Comparison of ENCODE assay signal across 23 cellular contexts in the genomic region with DNA sequence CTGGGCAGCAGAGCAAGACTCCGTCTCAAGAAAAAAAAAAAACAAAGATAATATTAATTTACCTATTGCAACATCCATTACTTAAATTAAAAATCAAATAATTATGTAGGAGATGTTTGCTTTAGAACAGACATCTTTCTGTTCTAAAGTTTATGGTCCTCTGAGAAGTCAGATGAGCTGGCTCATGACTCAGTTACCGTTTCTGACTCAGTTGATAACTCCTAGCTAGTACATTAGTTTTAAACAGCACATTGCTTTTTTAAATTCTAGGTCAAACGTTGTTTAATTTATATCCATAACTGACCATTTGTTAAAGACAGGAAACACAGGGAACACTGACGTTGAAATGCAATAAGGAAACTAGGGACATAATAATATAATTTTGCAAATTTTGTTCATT.
"Had no signal": no experiment of that assay in that cellular context is flagged by ENCODE, and none has a peak within 500 bp of the region (broad histone marks: within the 10 kb centered on the region; RNA-seq: fewer than 3 reads in every experiment).

No MANE protein-coding gene starts in this region.

- DNase-seq: activated CD4-positive, alpha-beta T cell treated with anti-CD3 and anti-CD28 coated beads for 36 hours; activated CD4-positive, alpha-beta T cell treated with anti-CD3 and anti-CD28 coated beads, Interleukin-2, amount 50 U/mL, for 4 hours; activated CD8-positive, alpha-beta memory T cell treated with anti-CD3 and anti-CD28 coated beads, Interleukin-2, amount 50 U/mL, for 48 hours; activated naive CD4-positive, alpha-beta T cell treated with anti-CD3 and anti-CD28 coated beads for 36 hours; activated naive CD8-positive, alpha-beta T cell treated with anti-CD3 and anti-CD28 coated beads, Interleukin-2, amount 10 ng/mL, durations not matched to agents 7 days and 5 days; activated T-cell treated with anti-CD3 and anti-CD28 coated beads, Interleukin-2, amount 50 U/mL, for 48 hours; amygdala; foreskin keratinocyte; immature natural killer cell; kidney glomerular epithelial cell; left ventricle myocardium inferior; naive thymus-derived CD8-positive, alpha-beta T cell; posterior cingulate gyrus; right lobe of liver; stimulated activated CD4-positive, alpha-beta T cell treated with anti-CD3 and anti-CD28 coated beads, Interleukin-2, amount 100 ng/mL, for 48 hours; stimulated activated naive CD4-positive, alpha-beta T cell; testis; trophoblast cell; uterus had no signal

- ATAC-seq: activated CD4-positive, alpha-beta T cell treated with anti-CD3 and anti-CD28 coated beads for 36 hours; foreskin keratinocyte; naive thymus-derived CD8-positive, alpha-beta T cell; right lobe of liver; WTC11 had no signal

- H3K9ac ChIP-seq: neural progenitor cell had no signal

- H3K27ac Mint-ChIP-seq: activated CD4-positive, alpha-beta T cell treated with anti-CD3 and anti-CD28 coated beads for 36 hours; activated naive CD4-positive, alpha-beta T cell treated with anti-CD3 and anti-CD28 coated beads for 36 hours; activated naive CD8-positive, alpha-beta T cell treated with anti-CD3 and anti-CD28 coated beads, Interleukin-2, amount 10 ng/mL, durations not matched to agents 7 days and 5 days; immature natural killer cell; mesothelial cell of epicardium; naive thymus-derived CD8-positive, alpha-beta T cell; neural progenitor cell; WTC11 had no signal

- H3K36me3 ChIP-seq: cardiac muscle cell, left ventricle myocardium inferior, neural progenitor cell, right lobe of liver, uterus had no signal

- H3K9me3 Mint-ChIP-seq: activated naive CD4-positive, alpha-beta T cell treated with anti-CD3 and anti-CD28 coated beads for 36 hours; neural progenitor cell; WTC11 had no signal

- H3K36me3 Mint-ChIP-seq: activated naive CD8-positive, alpha-beta T cell treated with anti-CD3 and anti-CD28 coated beads, Interleukin-2, amount 10 ng/mL, durations not matched to agents 7 days and 5 days; immature natural killer cell; mesothelial cell of epicardium; naive thymus-derived CD8-positive, alpha-beta T cell; neural progenitor cell; WTC11 had no signal

- H3K27me3 Mint-ChIP-seq: activated CD4-positive, alpha-beta T cell treated with anti-CD3 and anti-CD28 coated beads for 36 hours; activated naive CD8-positive, alpha-beta T cell treated with anti-CD3 and anti-CD28 coated beads, Interleukin-2, amount 10 ng/mL, durations not matched to agents 7 days and 5 days; naive thymus-derived CD8-positive, alpha-beta T cell had no signal

- H3K4me1 ChIP-seq: foreskin keratinocyte, right lobe of liver, testis, uterus had no signal

- H3K9me3 ChIP-seq: left ventricle myocardium inferior, right lobe of liver, testis, uterus had no signal

- H3K4me1 Mint-ChIP-seq: activated CD4-positive, alpha-beta T cell treated with anti-CD3 and anti-CD28 coated beads for 36 hours had no signal

- H3K4me3 Mint-ChIP-seq: activated CD4-positive, alpha-beta T cell treated with anti-CD3 and anti-CD28 coated beads for 36 hours; activated naive CD4-positive, alpha-beta T cell treated with anti-CD3 and anti-CD28 coated beads for 36 hours; activated naive CD8-positive, alpha-beta T cell treated with anti-CD3 and anti-CD28 coated beads, Interleukin-2, amount 10 ng/mL, durations not matched to agents 7 days and 5 days; immature natural killer cell; mesothelial cell of epicardium; naive thymus-derived CD8-positive, alpha-beta T cell; neural progenitor cell; WTC11 had no signal

- H3K4me2 ChIP-seq: neural progenitor cell had no signal

- H3K4me3 ChIP-seq: cardiac muscle cell, left ventricle myocardium inferior, neural progenitor cell, right lobe of liver, testis, uterus had no signal

- H3K27me3 ChIP-seq: cardiac muscle cell, foreskin keratinocyte, neural progenitor cell, right lobe of liver, testis, uterus had no signal
